Comparison of ENCODE assay signal across 7 cellular contexts in the genomic region with DNA sequence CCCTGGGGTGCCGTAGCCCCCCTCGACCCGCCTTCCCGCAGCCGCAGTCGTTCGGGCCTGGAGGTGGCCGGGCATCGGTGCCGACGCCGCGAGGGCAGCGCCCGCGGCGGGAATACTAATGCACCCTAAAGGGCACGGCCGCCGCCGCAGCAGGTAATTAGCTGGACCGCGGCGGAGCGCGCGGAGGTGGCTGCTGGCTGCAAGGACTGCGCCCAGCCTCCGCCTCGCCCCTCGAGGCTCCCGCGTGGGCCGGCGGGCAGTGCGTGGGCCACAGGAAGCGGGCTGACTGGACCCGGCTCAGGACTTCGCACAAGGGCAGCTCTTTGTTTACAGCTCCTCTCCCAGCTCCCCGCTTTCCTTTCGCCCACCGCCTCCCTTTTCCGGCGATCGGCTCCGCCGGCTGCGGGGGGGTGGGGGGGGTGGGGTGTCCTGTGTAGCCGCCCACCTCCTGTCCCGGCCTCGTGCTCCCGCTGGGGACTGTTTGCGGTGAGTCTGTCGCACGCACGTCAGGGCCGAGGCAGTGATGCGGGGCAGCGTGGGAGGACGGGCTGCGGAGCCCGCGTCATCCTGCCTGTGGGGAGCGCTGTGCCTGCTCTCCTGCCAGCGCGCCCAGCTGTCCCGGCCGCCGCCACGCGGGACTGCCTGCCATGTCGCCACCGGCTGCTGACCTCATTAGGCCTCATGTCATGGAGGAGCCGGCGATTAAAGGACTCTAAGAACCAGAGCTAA. TPM values are rescaled to one million over a fixed set of nuclear protein-coding genes. Genes with fewer than 3 reads are reported as not detected.
DNase-seq lines count a peak whose midpoint lies in the region; ATAC-seq, FAIRE-seq and TF ChIP-seq lines count a peak whose summit lies in the region.

No MANE protein-coding gene starts in this region.

- FAIRE-seq in HTR-8/SVneo (lab: Jason Lieb, UNC): no peak

- H3K4me3 ChIP-seq in GM12864 (ENCODE audit: low read depth, low read length): no peak overlapping the region

- peak; percentile 39 for DNase-seq in GM12864 (ENCODE audit: low read depth)
- DNase-seq in NCI-H1105 (lab: John Stamatoyannopoulos, UW): peak; percentile 12
- DNase-seq in left lobe of liver (ENCODE audit: low spot score): no peak
- peak; percentile 32 for DNase-seq in stimulated activated CD8-positive, alpha-beta memory T cell treated with anti-CD3 and anti-CD28 coated beads, Interleukin-4, amount 100 ng/mL, for 24 hours (ENCODE audit: low read depth)
- no peak for DNase-seq in HTR-8/SVneo (ENCODE audit: insufficient read length, low spot score)

- H3K27ac ChIP-seq in cingulate gyrus (ENCODE audit: low read depth, low read length): peak overlapping the region; percentile 81

- TF ChIP-seq CTCF in GM12864 (IDR thresholded peaks at IDR 0.05; ENCODE audit: low read depth, low read length, missing control alignments): peak; percentile 15

- ATAC-seq in GM21447 (IDR thresholded peaks at IDR 0.05; ENCODE audit: unreplicated experiment) (peak; percentile 70), left lobe of liver (peak; percentile 47)

RNA-seq across cellular contexts. Expression of a gene that starts 53.2 kb away (rescaled TPM):
- total RNA-seq in left lobe of liver: 0.05 TPM

Comparison
In these comparisons a context has a peak if more than half of its experiments do, and no peak if none do; other contexts are left out.
1. DNase-seq: peak in GM12864 (single experiment), NCI-H1105 (single experiment) and stimulated activated CD8-positive, alpha-beta memory T cell treated with anti-CD3 and anti-CD28 coated beads, Interleukin-4, amount 100 ng/mL, for 24 hours (single experiment); none in left lobe of liver (single experiment) and HTR-8/SVneo (single experiment).